28 cellular contexts compared by ENCODE assay signal in genomic region chr14:59267046-59267445, GRCh38.
DNase-seq lines count a peak whose midpoint lies in the region; ATAC-seq lines count a peak whose summit lies in the region.
"Had no signal": no experiment of that assay in that cellular context is flagged by ENCODE, and none has a peak within 500 bp of the region (broad histone marks: within the 10 kb centered on the region; RNA-seq: fewer than 3 reads in every experiment).

No MANE protein-coding gene starts in this region.

- DNase-seq in activated T-cell treated with anti-CD3 and anti-CD28 coated beads, Interleukin-2, amount 50 U/mL, for 72 hours, result no peak
- no peak for DNase-seq in activated T-cell treated with anti-CD3 and anti-CD28 coated beads for 4 hours
- no peak for DNase-seq in activated T-helper 2 cell treated with anti-CD3 and anti-CD28 coated beads, Interferon-gamma antibody, Interleukin-2, Interleukin-4, amounts not matched to agents 10 μg/mL and 5 μg/mL and 100 μg/mL, durations not matched to agents 14 hours and 24 hours and 36 hours (ENCODE audit: low spot score)
- no peak for DNase-seq in DMS79 (lab: John Stamatoyannopoulos, UW)
- DNase-seq in stimulated activated CD8-positive, alpha-beta memory T cell treated with anti-CD3 and anti-CD28 coated beads, Interleukin-4, amount 100 ng/mL, for 48 hours, result no peak
- DNase-seq in neuronal stem cell (ENCODE audit: low spot score), result no peak
- DNase-seq: activated CD4-positive, alpha-beta T cell treated with anti-CD3 and anti-CD28 coated beads, Interleukin-2, amount 50 U/mL, for 4 hours; activated gamma-delta T cell treated with Interleukin-2 at 50 U/mL for 16 hours; activated naive CD8-positive, alpha-beta T cell treated with anti-CD3 and anti-CD28 coated beads, Interleukin-2, amount 10 ng/mL, durations not matched to agents 7 days and 5 days; CD8-positive, alpha-beta memory T cell; colonic mucosa; effector memory CD4-positive, alpha-beta T cell; EL; left lung; mesenchymal stem cell; NCI-H1092; NCI-H1694; NCI-H510A treated with DMSO at 0.1 percent for 48 hours; small intestine; T1000; thyroid gland had no signal

- peak overlapping the region in 1 of 2 donors; percentile 44 for H3K4me3 Mint-ChIP-seq in activated T-cell treated with anti-CD3 and anti-CD28 coated beads, Interleukin-2, amount 50 U/mL, for 72 hours
- no peak overlapping the region for H3K4me3 Mint-ChIP-seq in activated T-helper 2 cell treated with anti-CD3 and anti-CD28 coated beads, Interferon-gamma antibody, Interleukin-2, Interleukin-4, amounts not matched to agents 10 μg/mL and 5 μg/mL and 100 μg/mL, durations not matched to agents 14 hours and 24 hours and 36 hours (ENCODE audit: low read depth)
- H3K4me3 Mint-ChIP-seq: activated naive CD8-positive, alpha-beta T cell treated with anti-CD3 and anti-CD28 coated beads, Interleukin-2, amount 10 ng/mL, durations not matched to agents 7 days and 5 days; CD8-positive, alpha-beta memory T cell; stimulated activated naive CD8-positive, alpha-beta T cell treated with anti-CD3 and anti-CD28 coated beads, Interleukin-15, Interleukin-2, amounts not matched to agents 100 ng/mL and 50 ng/mL, for 24 hours had no signal

- H3K9me3 Mint-ChIP-seq in activated T-cell treated with anti-CD3 and anti-CD28 coated beads, Interleukin-2, amount 50 U/mL, for 72 hours, result peaks cover 0 to 3% of the 10 kb centered on the region in 2 donors
- H3K9me3 Mint-ChIP-seq in activated T-helper 2 cell treated with anti-CD3 and anti-CD28 coated beads, Interferon-gamma antibody, Interleukin-2, Interleukin-4, amounts not matched to agents 10 μg/mL and 5 μg/mL and 100 μg/mL, durations not matched to agents 14 hours and 24 hours and 36 hours, result no peaks in the 10 kb centered on the region
- H3K9me3 Mint-ChIP-seq: activated naive CD8-positive, alpha-beta T cell treated with anti-CD3 and anti-CD28 coated beads, Interleukin-2, amount 10 ng/mL, durations not matched to agents 7 days and 5 days; CD8-positive, alpha-beta memory T cell had no signal

- no CpG with 5 or more reads among the region's 2 CpGs for WGBS in neuronal stem cell (ENCODE audit: extremely low coverage in 2 of 2, insufficient read length in 2 of 2, insufficient replicate concordance in 1 of 2), 2 donors

- no peak overlapping the region for H4K91ac ChIP-seq in neuronal stem cell (ENCODE audit: low read depth, low read length, poor library complexity)

- H3K18ac ChIP-seq in neuronal stem cell (ENCODE audit: low read length), result no peak overlapping the region

- no peak overlapping the region for H3K4me2 ChIP-seq in neuronal stem cell (ENCODE audit: insufficient read depth, low read length, poor library complexity, severe bottlenecking)

- no peaks in the 10 kb centered on the region for H3K27me3 Mint-ChIP-seq in activated T-cell treated with anti-CD3 and anti-CD28 coated beads, Interleukin-2, amount 50 U/mL, for 72 hours (ENCODE audit: low read depth)
- H3K27me3 Mint-ChIP-seq in activated T-helper 2 cell treated with anti-CD3 and anti-CD28 coated beads, Interferon-gamma antibody, Interleukin-2, Interleukin-4, amounts not matched to agents 10 μg/mL and 5 μg/mL and 100 μg/mL, durations not matched to agents 14 hours and 24 hours and 36 hours (ENCODE audit: low read depth), result no peaks in the 10 kb centered on the region
- H3K27me3 Mint-ChIP-seq: activated naive CD8-positive, alpha-beta T cell treated with anti-CD3 and anti-CD28 coated beads, Interleukin-2, amount 10 ng/mL, durations not matched to agents 7 days and 5 days; CD8-positive, alpha-beta memory T cell; stimulated activated naive CD8-positive, alpha-beta T cell treated with anti-CD3 and anti-CD28 coated beads, Interleukin-15, Interleukin-2, amounts not matched to agents 100 ng/mL and 50 ng/mL, for 24 hours had no signal

- H3K27me3 ChIP-seq in subcutaneous abdominal adipose tissue (ENCODE audit: control insufficient read depth in 5 of 5, insufficient read depth in 4 of 5, low read length in 5 of 5), result no peaks in the 10 kb centered on the region
- no peaks in the 10 kb centered on the region for H3K27me3 ChIP-seq in neuronal stem cell (ENCODE audit: control insufficient read depth in 3 of 3, insufficient read depth in 3 of 3, low read depth in 1 of 3, low read length in 3 of 3)
- H3K27me3 ChIP-seq: colonic mucosa, left lung, right atrium auricular region, thyroid gland, vagina had no signal

- H3K27ac Mint-ChIP-seq in activated T-cell treated with anti-CD3 and anti-CD28 coated beads, Interleukin-2, amount 50 U/mL, for 72 hours, result no peak overlapping the region
- H3K27ac Mint-ChIP-seq in activated T-helper 2 cell treated with anti-CD3 and anti-CD28 coated beads, Interferon-gamma antibody, Interleukin-2, Interleukin-4, amounts not matched to agents 10 μg/mL and 5 μg/mL and 100 μg/mL, durations not matched to agents 14 hours and 24 hours and 36 hours, result peak overlapping the region; percentile 17
- H3K27ac Mint-ChIP-seq: activated naive CD8-positive, alpha-beta T cell treated with anti-CD3 and anti-CD28 coated beads, Interleukin-2, amount 10 ng/mL, durations not matched to agents 7 days and 5 days; stimulated activated naive CD8-positive, alpha-beta T cell treated with anti-CD3 and anti-CD28 coated beads, Interleukin-15, Interleukin-2, amounts not matched to agents 100 ng/mL and 50 ng/mL, for 24 hours had no signal

- H3K27ac ChIP-seq in subcutaneous abdominal adipose tissue (ENCODE audit: low read depth, low read length) (peak overlapping the region; percentile 56), neuronal stem cell (replicated peaks; ENCODE audit: low read length) (no peak overlapping the region)
- H3K27ac ChIP-seq: colonic mucosa, left lung, parathyroid adenoma, right atrium auricular region, thyroid gland, vagina had no signal

- no peaks in the 10 kb centered on the region for H3K9me3 ChIP-seq in subcutaneous abdominal adipose tissue (ENCODE audit: control insufficient read depth in 5 of 5, low read length in 5 of 5)
- H3K9me3 ChIP-seq in neuronal stem cell (replicated peaks in 1 of 2; ENCODE audit: control insufficient read depth in 2 of 2, insufficient read depth in 1 of 2, low read depth in 1 of 2, low read length in 2 of 2), result no peaks in the 10 kb centered on the region
- H3K9me3 ChIP-seq: colonic mucosa, left lung, right atrium auricular region, thyroid gland, vagina had no signal

- intact Hi-C loops in activated T-helper 2 cell treated with anti-CD3 and anti-CD28 coated beads, Interferon-gamma antibody, Interleukin-2, Interleukin-4, amounts not matched to agents 10 μg/mL and 5 μg/mL and 100 μg/mL, durations not matched to agents 14 hours and 24 hours and 36 hours (cut with micrococcal nuclease), result loop anchor here (1.0 kb wide), 1 partner anchor 8 kb away; no protein-coding TSS in a partner anchor

- no peak overlapping the region for H4K8ac ChIP-seq in neuronal stem cell (ENCODE audit: low read depth, low read length)

- H3K4me1 ChIP-seq in subcutaneous abdominal adipose tissue (ENCODE audit: control insufficient read depth in 5 of 5, insufficient read depth in 5 of 5, low read length in 5 of 5) (peaks cover 0 to 16% (median 6%) of the 10 kb centered on the region in 5 donors), neuronal stem cell (ENCODE audit: control insufficient read depth in 2 of 2, insufficient read depth in 1 of 2, low read depth in 1 of 2, low read length in 2 of 2) (no peaks in the 10 kb centered on the region)
- H3K4me1 ChIP-seq: colonic mucosa, left lung had no signal

- peaks cover 4% of the 10 kb centered on the region in 2 donors for H3K36me3 Mint-ChIP-seq in activated T-cell treated with anti-CD3 and anti-CD28 coated beads, Interleukin-2, amount 50 U/mL, for 72 hours (ENCODE audit: insufficient read depth in 2 of 2)
- peaks cover 24% of the 10 kb centered on the region for H3K36me3 Mint-ChIP-seq in activated T-helper 2 cell treated with anti-CD3 and anti-CD28 coated beads, Interferon-gamma antibody, Interleukin-2, Interleukin-4, amounts not matched to agents 10 μg/mL and 5 μg/mL and 100 μg/mL, durations not matched to agents 14 hours and 24 hours and 36 hours (ENCODE audit: low read depth)

- H2BK120ac ChIP-seq in neuronal stem cell (ENCODE audit: low read depth, low read length), result no peak overlapping the region

- H3K36me3 ChIP-seq in subcutaneous abdominal adipose tissue (ENCODE audit: control insufficient read depth in 5 of 5, insufficient read depth in 5 of 5, low read length in 5 of 5) (peaks cover 25 to 38% (median 31%) of the 10 kb centered on the region in 5 donors), neuronal stem cell (replicated peaks in 1 of 2; ENCODE audit: control insufficient read depth in 2 of 2, insufficient read depth in 2 of 2, low read length in 2 of 2) (peaks cover 7 to 57% of the 10 kb centered on the region in 2 donors)
- H3K36me3 ChIP-seq: colonic mucosa, thyroid gland had no signal

- no peaks in the 10 kb centered on the region for H3K79me1 ChIP-seq in neuronal stem cell (ENCODE audit: low read depth, low read length)

- H3K14ac ChIP-seq in neuronal stem cell (ENCODE audit: low read length), result no peak overlapping the region

- H2BK5ac ChIP-seq in neuronal stem cell (ENCODE audit: low read length), result no peak overlapping the region

- no peak overlapping the region for H2BK12ac ChIP-seq in neuronal stem cell (ENCODE audit: low read length)

- peak; percentile 52 to 60 for ATAC-seq in activated T-cell treated with anti-CD3 and anti-CD28 coated beads, Interleukin-2, amount 50 U/mL, for 72 hours (replicated peaks in 1 of 2)
- peak; percentile 41 for ATAC-seq in HG03159 (IDR thresholded peaks at IDR 0.05; ENCODE audit: unreplicated experiment)
- ATAC-seq: esophagus mucosa, left lung had no signal

- no peak overlapping the region for H3K4ac ChIP-seq in neuronal stem cell (ENCODE audit: low read length)

- no peak overlapping the region for H3K23ac ChIP-seq in neuronal stem cell (ENCODE audit: low read depth, low read length, poor library complexity)

- H3K9ac ChIP-seq in subcutaneous abdominal adipose tissue (ENCODE audit: low read length in 5 of 5) (no peak overlapping the region), neuronal stem cell (ENCODE audit: low read depth, low read length, poor library complexity) (no peak overlapping the region)
- H3K9ac ChIP-seq: parathyroid adenoma had no signal

- no peak overlapping the region for H2BK15ac ChIP-seq in neuronal stem cell (ENCODE audit: low read length)

- H3K4me1 Mint-ChIP-seq in activated T-cell treated with anti-CD3 and anti-CD28 coated beads, Interleukin-2, amount 50 U/mL, for 72 hours (ENCODE audit: low read depth), result peaks cover 28% of the 10 kb centered on the region
- H3K4me1 Mint-ChIP-seq in activated T-helper 2 cell treated with anti-CD3 and anti-CD28 coated beads, Interferon-gamma antibody, Interleukin-2, Interleukin-4, amounts not matched to agents 10 μg/mL and 5 μg/mL and 100 μg/mL, durations not matched to agents 14 hours and 24 hours and 36 hours (ENCODE audit: low read depth), result peaks cover 33% of the 10 kb centered on the region

- H3K4me3 ChIP-seq in subcutaneous abdominal adipose tissue (ENCODE audit: low read depth in 1 of 5, low read length in 5 of 5) (no peak overlapping the region), neuronal stem cell (ENCODE audit: low read length in 2 of 2) (no peak overlapping the region)
- H3K4me3 ChIP-seq: colonic mucosa, left lung, right atrium auricular region, thyroid gland, vagina had no signal

- no peak overlapping the region for H2AK5ac ChIP-seq in neuronal stem cell (ENCODE audit: low read depth, low read length)

- no peak overlapping the region for H2AFZ ChIP-seq in neuronal stem cell (ENCODE audit: low read length)
- H2AFZ ChIP-seq: parathyroid adenoma had no signal
